ENCODE assay signal across 1 cellular context in genomic region chr16:84738255-84739038, GRCh38.
TF ChIP-seq lines count a peak whose summit lies in the region.

No MANE protein-coding gene starts in this region.

TF ChIP-seq in K562, 482 proteins besides CTCF, POLR2A, EP300 and RAD21 (continued from another document and continues in another):
- TF ChIP-seq ZNF785 (CRISPR knock-in tag; IDR thresholded peaks at IDR 0.05) (no peak), CHCHD3 (CRISPR knock-in tag; IDR thresholded peaks at IDR 0.05) (no peak), HMG20A (CRISPR knock-in tag; conservative IDR thresholded peaks at IDR 0.05) (no peak), LEF1 (IDR thresholded peaks at IDR 0.05) (no peak), GATAD2B (IDR thresholded peaks at IDR 0.05; ENCODE audit: borderline replicate concordance) (peak; percentile 23; the same call in 1 of the 2 replicates), JUNB (CRISPR knock-in tag; conservative IDR thresholded peaks at IDR 0.05) (no peak), TEAD1 (CRISPR knock-in tag; IDR thresholded peaks at IDR 0.05) (no peak), ZNF609 (CRISPR knock-in tag; IDR thresholded peaks at IDR 0.05; ENCODE audit: borderline replicate concordance) (no peak), ZNF140 (CRISPR knock-in tag; IDR thresholded peaks at IDR 0.05) (no peak), TFAP4 (CRISPR knock-in tag; IDR thresholded peaks at IDR 0.05; ENCODE audit: borderline replicate concordance) (peak; percentile 65; the same call in 1 of the 2 replicates), HSF4 (CRISPR knock-in tag; IDR thresholded peaks at IDR 0.05; ENCODE audit: borderline replicate concordance) (no peak), GABPA (tag; conservative IDR thresholded peaks at IDR 0.05; ENCODE audit: low read depth) (no peak), ARID3B (CRISPR knock-in tag; IDR thresholded peaks at IDR 0.05; ENCODE audit: borderline replicate concordance) (no peak), SMARCC2 (IDR thresholded peaks at IDR 0.05; ENCODE audit: low read depth) (no peak), SAFB (IDR thresholded peaks at IDR 0.05; ENCODE audit: borderline replicate concordance, low read depth, low read length) (no peak), ZNF274 (IDR thresholded peaks at IDR 0.05; ENCODE audit: borderline replicate concordance, low read depth, low read length) (no peak), DPF2 (IDR thresholded peaks at IDR 0.05) (peak; percentile 30; the same call in 1 of the 2 replicates), STAT5A (IDR thresholded peaks at IDR 0.05; ENCODE audit: borderline replicate concordance, low read length) (peak; percentile 10; the same call in 1 of the 2 replicates), GTF2E2 (tag; IDR thresholded peaks at IDR 0.05) (no peak), NCOA4 (IDR thresholded peaks at IDR 0.05; ENCODE audit: partially characterized antibody) (no peak), SP1 (CRISPR knock-in tag; IDR thresholded peaks at IDR 0.05) (no peak), MAFF (IDR thresholded peaks at IDR 0.05; ENCODE audit: low read length) (no peak), ARID1B (IDR thresholded peaks at IDR 0.05) (no peak), LARP7 (IDR thresholded peaks at IDR 0.05) (no peak), IRF2 (CRISPR knock-in tag; IDR thresholded peaks at IDR 0.05) (no peak), NRF1 (conservative IDR thresholded peaks at IDR 0.05 in 1 of 2, IDR thresholded peaks at IDR 0.05 in 1 of 2) (no peak), ATF7 (IDR thresholded peaks at IDR 0.05) (peak; percentile 54; the same call in 1 of the 2 replicates), GATA2 (CRISPR knock-in tag; IDR thresholded peaks at IDR 0.05) (no peak), HDAC2 (IDR thresholded peaks at IDR 0.05) (no peak), ZNF133 (CRISPR knock-in tag; IDR thresholded peaks at IDR 0.05) (no peak), SAFB2 (IDR thresholded peaks at IDR 0.05; ENCODE audit: borderline replicate concordance, low read depth, low read length, severe bottlenecking) (no peak), BMI1 (IDR thresholded peaks at IDR 0.05; ENCODE audit: low read length) (no peak), TEAD2 (tag; IDR thresholded peaks at IDR 0.05) (no peak), TCF3 (CRISPR knock-in tag; IDR thresholded peaks at IDR 0.05) (no peak), DEAF1 (CRISPR knock-in tag; IDR thresholded peaks at IDR 0.05) (peak; percentile 13; the same call in 1 of the 2 replicates), ZNF41 (CRISPR knock-in tag; conservative IDR thresholded peaks at IDR 0.05) (no peak), HNRNPLL (IDR thresholded peaks at IDR 0.05; ENCODE audit: low read depth, low read length, poor library complexity, severe bottlenecking) (no peak)
- TF ChIP-seq, protein P1, sequence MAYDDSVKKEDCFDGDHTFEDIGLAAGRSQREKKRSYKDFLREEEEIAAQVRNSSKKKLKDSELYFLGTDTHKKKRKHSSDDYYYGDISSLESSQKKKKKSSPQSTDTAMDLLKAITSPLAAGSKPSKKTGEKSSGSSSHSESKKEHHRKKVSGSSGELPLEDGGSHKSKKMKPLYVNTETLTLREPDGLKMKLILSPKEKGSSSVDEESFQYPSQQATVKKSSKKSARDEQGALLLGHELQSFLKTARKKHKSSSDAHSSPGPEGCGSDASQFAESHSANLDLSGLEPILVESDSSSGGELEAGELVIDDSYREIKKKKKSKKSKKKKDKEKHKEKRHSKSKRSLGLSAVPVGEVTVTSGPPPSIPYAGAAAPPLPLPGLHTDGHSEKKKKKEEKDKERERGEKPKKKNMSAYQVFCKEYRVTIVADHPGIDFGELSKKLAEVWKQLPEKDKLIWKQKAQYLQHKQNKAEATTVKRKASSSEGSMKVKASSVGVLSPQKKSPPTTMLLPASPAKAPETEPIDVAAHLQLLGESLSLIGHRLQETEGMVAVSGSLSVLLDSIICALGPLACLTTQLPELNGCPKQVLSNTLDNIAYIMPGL (CRISPR knock-in tag; IDR thresholded peaks at IDR 0.05) = no peak
- TF ChIP-seq, protein P2, sequence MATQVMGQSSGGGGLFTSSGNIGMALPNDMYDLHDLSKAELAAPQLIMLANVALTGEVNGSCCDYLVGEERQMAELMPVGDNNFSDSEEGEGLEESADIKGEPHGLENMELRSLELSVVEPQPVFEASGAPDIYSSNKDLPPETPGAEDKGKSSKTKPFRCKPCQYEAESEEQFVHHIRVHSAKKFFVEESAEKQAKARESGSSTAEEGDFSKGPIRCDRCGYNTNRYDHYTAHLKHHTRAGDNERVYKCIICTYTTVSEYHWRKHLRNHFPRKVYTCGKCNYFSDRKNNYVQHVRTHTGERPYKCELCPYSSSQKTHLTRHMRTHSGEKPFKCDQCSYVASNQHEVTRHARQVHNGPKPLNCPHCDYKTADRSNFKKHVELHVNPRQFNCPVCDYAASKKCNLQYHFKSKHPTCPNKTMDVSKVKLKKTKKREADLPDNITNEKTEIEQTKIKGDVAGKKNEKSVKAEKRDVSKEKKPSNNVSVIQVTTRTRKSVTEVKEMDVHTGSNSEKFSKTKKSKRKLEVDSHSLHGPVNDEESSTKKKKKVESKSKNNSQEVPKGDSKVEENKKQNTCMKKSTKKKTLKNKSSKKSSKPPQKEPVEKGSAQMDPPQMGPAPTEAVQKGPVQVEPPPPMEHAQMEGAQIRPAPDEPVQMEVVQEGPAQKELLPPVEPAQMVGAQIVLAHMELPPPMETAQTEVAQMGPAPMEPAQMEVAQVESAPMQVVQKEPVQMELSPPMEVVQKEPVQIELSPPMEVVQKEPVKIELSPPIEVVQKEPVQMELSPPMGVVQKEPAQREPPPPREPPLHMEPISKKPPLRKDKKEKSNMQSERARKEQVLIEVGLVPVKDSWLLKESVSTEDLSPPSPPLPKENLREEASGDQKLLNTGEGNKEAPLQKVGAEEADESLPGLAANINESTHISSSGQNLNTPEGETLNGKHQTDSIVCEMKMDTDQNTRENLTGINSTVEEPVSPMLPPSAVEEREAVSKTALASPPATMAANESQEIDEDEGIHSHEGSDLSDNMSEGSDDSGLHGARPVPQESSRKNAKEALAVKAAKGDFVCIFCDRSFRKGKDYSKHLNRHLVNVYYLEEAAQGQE (CRISPR knock-in tag; IDR thresholded peaks at IDR 0.05; ENCODE audit: low read depth) = no peak
- TF ChIP-seq, protein P3, sequence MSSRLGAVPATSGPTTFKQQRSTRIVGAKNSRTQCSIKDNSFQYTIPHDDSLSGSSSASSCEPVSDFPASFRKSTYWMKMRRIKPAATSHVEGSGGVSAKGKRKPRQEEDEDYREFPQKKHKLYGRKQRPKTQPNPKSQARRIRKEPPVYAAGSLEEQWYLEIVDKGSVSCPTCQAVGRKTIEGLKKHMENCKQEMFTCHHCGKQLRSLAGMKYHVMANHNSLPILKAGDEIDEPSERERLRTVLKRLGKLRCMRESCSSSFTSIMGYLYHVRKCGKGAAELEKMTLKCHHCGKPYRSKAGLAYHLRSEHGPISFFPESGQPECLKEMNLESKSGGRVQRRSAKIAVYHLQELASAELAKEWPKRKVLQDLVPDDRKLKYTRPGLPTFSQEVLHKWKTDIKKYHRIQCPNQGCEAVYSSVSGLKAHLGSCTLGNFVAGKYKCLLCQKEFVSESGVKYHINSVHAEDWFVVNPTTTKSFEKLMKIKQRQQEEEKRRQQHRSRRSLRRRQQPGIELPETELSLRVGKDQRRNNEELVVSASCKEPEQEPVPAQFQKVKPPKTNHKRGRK (tag; IDR thresholded peaks at IDR 0.05) = no peak
- TF ChIP-seq, protein P4, sequence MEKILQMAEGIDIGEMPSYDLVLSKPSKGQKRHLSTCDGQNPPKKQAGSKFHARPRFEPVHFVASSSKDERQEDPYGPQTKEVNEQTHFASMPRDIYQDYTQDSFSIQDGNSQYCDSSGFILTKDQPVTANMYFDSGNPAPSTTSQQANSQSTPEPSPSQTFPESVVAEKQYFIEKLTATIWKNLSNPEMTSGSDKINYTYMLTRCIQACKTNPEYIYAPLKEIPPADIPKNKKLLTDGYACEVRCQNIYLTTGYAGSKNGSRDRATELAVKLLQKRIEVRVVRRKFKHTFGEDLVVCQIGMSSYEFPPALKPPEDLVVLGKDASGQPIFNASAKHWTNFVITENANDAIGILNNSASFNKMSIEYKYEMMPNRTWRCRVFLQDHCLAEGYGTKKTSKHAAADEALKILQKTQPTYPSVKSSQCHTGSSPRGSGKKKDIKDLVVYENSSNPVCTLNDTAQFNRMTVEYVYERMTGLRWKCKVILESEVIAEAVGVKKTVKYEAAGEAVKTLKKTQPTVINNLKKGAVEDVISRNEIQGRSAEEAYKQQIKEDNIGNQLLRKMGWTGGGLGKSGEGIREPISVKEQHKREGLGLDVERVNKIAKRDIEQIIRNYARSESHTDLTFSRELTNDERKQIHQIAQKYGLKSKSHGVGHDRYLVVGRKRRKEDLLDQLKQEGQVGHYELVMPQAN (IDR thresholded peaks at IDR 0.05; ENCODE audit: borderline replicate concordance) = no peak
- TF ChIP-seq, protein P5, sequence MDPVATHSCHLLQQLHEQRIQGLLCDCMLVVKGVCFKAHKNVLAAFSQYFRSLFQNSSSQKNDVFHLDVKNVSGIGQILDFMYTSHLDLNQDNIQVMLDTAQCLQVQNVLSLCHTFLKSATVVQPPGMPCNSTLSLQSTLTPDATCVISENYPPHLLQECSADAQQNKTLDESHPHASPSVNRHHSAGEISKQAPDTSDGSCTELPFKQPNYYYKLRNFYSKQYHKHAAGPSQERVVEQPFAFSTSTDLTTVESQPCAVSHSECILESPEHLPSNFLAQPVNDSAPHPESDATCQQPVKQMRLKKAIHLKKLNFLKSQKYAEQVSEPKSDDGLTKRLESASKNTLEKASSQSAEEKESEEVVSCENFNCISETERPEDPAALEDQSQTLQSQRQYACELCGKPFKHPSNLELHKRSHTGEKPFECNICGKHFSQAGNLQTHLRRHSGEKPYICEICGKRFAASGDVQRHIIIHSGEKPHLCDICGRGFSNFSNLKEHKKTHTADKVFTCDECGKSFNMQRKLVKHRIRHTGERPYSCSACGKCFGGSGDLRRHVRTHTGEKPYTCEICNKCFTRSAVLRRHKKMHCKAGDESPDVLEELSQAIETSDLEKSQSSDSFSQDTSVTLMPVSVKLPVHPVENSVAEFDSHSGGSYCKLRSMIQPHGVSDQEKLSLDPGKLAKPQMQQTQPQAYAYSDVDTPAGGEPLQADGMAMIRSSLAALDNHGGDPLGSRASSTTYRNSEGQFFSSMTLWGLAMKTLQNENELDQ (CRISPR knock-in tag; IDR thresholded peaks at IDR 0.05; ENCODE audit: borderline replicate concordance) = no peak
